ENCODE assay signal across 4 cellular contexts in the genomic region with DNA sequence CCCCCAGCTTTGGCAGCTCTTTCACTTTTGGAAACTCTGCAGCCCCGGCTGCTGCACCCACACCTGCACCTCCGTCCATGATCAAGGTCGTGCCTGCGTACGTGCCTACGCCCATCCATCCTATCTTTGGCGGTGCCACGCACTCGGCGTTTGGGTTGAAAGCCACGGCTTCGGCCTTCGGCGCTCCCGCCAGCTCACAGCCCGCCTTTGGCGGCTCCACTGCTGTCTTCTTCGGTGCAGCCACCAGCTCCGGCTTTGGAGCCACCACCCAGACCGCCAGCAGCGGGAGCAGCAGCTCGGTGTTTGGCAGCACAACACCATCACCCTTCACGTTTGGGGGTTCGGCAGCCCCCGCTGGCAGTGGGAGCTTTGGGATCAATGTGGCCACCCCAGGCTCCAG. TPM values are rescaled to one million over a fixed set of nuclear protein-coding genes. Genes with fewer than 3 reads are reported as not detected.
"Had no signal": no experiment of that assay in that cellular context is flagged by ENCODE, and none has a peak within 500 bp of the region (broad histone marks: within the 10 kb centered on the region; RNA-seq: fewer than 3 reads in every experiment).

No MANE protein-coding gene starts in this region.

RNA-seq across cellular contexts. Expression of a gene that starts 26.3 kb away (rescaled TPM):
- total RNA-seq: GM23248, H4, H7, HT1080 had no signal
- polyA plus RNA-seq: GM23248 had no signal
